ENCODE assay signal across 21 cellular contexts in genomic region chr6:44685213-44685612, GRCh38.
A peak's percentile ranks its signal among the peaks of the same experiment; 100 is the strongest.
DNase-seq lines count a peak whose midpoint lies in the region; ATAC-seq, FAIRE-seq and TF ChIP-seq lines count a peak whose summit lies in the region.
"Had no signal": no experiment of that assay in that cellular context is flagged by ENCODE, and none has a peak within 500 bp of the region (broad histone marks: within the 10 kb centered on the region; RNA-seq: fewer than 3 reads in every experiment).

No MANE protein-coding gene starts in this region.

- TF ChIP-seq EP300 in H1 (IDR thresholded peaks at IDR 0.05; ENCODE audit: borderline replicate concordance in 1 of 2, low read depth in 2 of 2, low read length in 2 of 2) (no peak), SK-N-SH (IDR thresholded peaks at IDR 0.05; ENCODE audit: borderline replicate concordance in 1 of 2, low read depth in 1 of 2, low read length in 1 of 2) (no peak)

- H4K91ac ChIP-seq in H1 (replicated peaks; ENCODE audit: insufficient read length, low read length), result peak overlapping the region; percentile 65
- peak overlapping the region; percentile 79 for H4K91ac ChIP-seq in trophoblast cell (ENCODE audit: low read depth, low read length)

- H3K18ac ChIP-seq in H1 (ENCODE audit: extremely low read depth, low read length), result no peak overlapping the region
- H3K18ac ChIP-seq in trophoblast cell (ENCODE audit: low read length), result no peak overlapping the region

- DNase-seq in HPDE6-E6E7 (ENCODE audit: extremely low spot score), result peak; percentile 58
- DNase-seq in RWPE2 (ENCODE audit: low spot score), result no peak
- no peak for DNase-seq in H1 (ENCODE audit: low read depth in 1 of 2, low spot score in 2 of 2)
- no peak for DNase-seq in trophoblast cell
- DNase-seq in NCI-H446 treated with DMSO at 0.1 percent for 48 hours (lab: John Stamatoyannopoulos, UW), result no peak
- no peak for DNase-seq in SK-N-SH
- DNase-seq: Calu3, DMS153, H7, Karpas-422, NCI-H1092 treated with DMSO at 0.1 percent for 48 hours, NCI-H1436, NCI-H187, NCI-H2081 treated with DMSO at 0.1 percent for 48 hours, NCI-H524 treated with DMSO at 0.1 percent for 48 hours, NCI-H774, PC-3, Right ventricle myocardium superior had no signal

- no peak overlapping the region for H4K5ac ChIP-seq in H1 (ENCODE audit: insufficient read length, low read depth, low read length)

- H3K79me1 ChIP-seq in H1 (ENCODE audit: low read depth, low read length), result no peaks in the 10 kb centered on the region
- H3K79me1 ChIP-seq in trophoblast cell (ENCODE audit: low read length), result peaks cover 2% of the 10 kb centered on the region

- H3K9me3 ChIP-seq in RWPE2 (ENCODE audit: severe bottlenecking), result no peaks in the 10 kb centered on the region
- H3K9me3 ChIP-seq in H1 (ENCODE audit: insufficient read depth in 2 of 2, low read depth in 1 of 2, low read length in 1 of 2), result no peaks in the 10 kb centered on the region; a peak in 1 of 4 replicates
- no peaks in the 10 kb centered on the region for H3K9me3 ChIP-seq in trophoblast cell (ENCODE audit: insufficient read depth, low read depth, low read length)
- no peaks in the 10 kb centered on the region for H3K9me3 ChIP-seq in SK-N-SH
- H3K9me3 ChIP-seq: SJSA1 had no signal

- TF ChIP-seq POLR2A in H1 (IDR thresholded peaks at IDR 0.05; ENCODE audit: control extremely low read depth in 1 of 2, low read depth in 2 of 2, low read length in 2 of 2), result no peak

- no peaks in the 10 kb centered on the region for H4K20me1 ChIP-seq in H1 (replicated peaks in 1 of 2; ENCODE audit: control insufficient read depth in 1 of 2, insufficient read depth in 2 of 2, low read length in 2 of 2)
- no peaks in the 10 kb centered on the region for H4K20me1 ChIP-seq in SK-N-SH (ENCODE audit: insufficient read depth)

- H2AK5ac ChIP-seq in H1 (ENCODE audit: low read depth, low read length) (no peak overlapping the region), trophoblast cell (ENCODE audit: low read length) (no peak overlapping the region)

- POLR2A ChIA-PET in H1 (lab: Charles Lee; ENCODE audit: partially characterized antibody), result no interaction called here
- POLR2A ChIA-PET in SK-N-SH (lab: Yijun Ruan, JAX), result no interaction called here

- CTCF ChIA-PET in H1 (lab: Charles Lee; ENCODE audit: partially characterized antibody), result interaction anchor here (0.7 to 1.4 kb wide), 3 partner anchors 17 to 95 kb away, joined by 3 to 5 read pairs (median 3); no protein-coding TSS in a partner anchor
- CTCF ChIA-PET in SK-N-SH (lab: Yijun Ruan, JAX), result interaction anchor here (0.8 kb wide), 1 partner anchor 30 kb away, joined by 4 read pairs; no protein-coding TSS in a partner anchor

- H3K27me3 ChIP-seq in RWPE2 (ENCODE audit: insufficient read depth, poor library complexity, severe bottlenecking), result no peaks in the 10 kb centered on the region
- H3K27me3 ChIP-seq in H1 (replicated peaks in 1 of 4; ENCODE audit: control insufficient read depth in 3 of 4, extremely low read depth in 1 of 4, insufficient read depth in 3 of 4, low read length in 3 of 4), result no peaks in the 10 kb centered on the region
- H3K27me3 ChIP-seq in trophoblast cell (ENCODE audit: insufficient read depth, low read length), result no peaks in the 10 kb centered on the region
- no peaks in the 10 kb centered on the region for H3K27me3 ChIP-seq in SK-N-SH (ENCODE audit: insufficient read depth)
- H3K27me3 ChIP-seq: SJSA1 had no signal

- H2BK15ac ChIP-seq in H1 (ENCODE audit: low read length), result no peak overlapping the region

- H3K9me2 ChIP-seq in SK-N-SH, result no peaks in the 10 kb centered on the region

- peaks cover 8% of the 10 kb centered on the region for H3K4me1 ChIP-seq in RWPE2 (ENCODE audit: insufficient read depth, poor library complexity, severe bottlenecking)
- no peaks in the 10 kb centered on the region for H3K4me1 ChIP-seq in H1 (replicated peaks in 1 of 4; ENCODE audit: control insufficient read depth in 3 of 4, insufficient read depth in 4 of 4, low read length in 3 of 4)
- peaks cover 1 to 2% of the 10 kb centered on the region in 2 experiments for H3K4me1 ChIP-seq in trophoblast cell (ENCODE audit: control insufficient read depth in 1 of 2, insufficient read depth in 2 of 2, low read length in 2 of 2)
- no peaks in the 10 kb centered on the region for H3K4me1 ChIP-seq in SK-N-SH (ENCODE audit: control insufficient read depth in 1 of 2, insufficient read depth in 2 of 2, low read depth in 1 of 2, low read length in 1 of 2)
- H3K4me1 ChIP-seq: SJSA1 had no signal

- peak overlapping the region; percentile 5 for H3K27ac ChIP-seq in RWPE2 (ENCODE audit: poor library complexity, severe bottlenecking)
- no peak overlapping the region for H3K27ac ChIP-seq in H1 (ENCODE audit: low read depth, low read length)
- no peak overlapping the region for H3K27ac ChIP-seq in trophoblast cell (ENCODE audit: low read depth, low read length)
- no peak overlapping the region for H3K27ac ChIP-seq in SK-N-SH (ENCODE audit: low read depth in 2 of 2, low read length in 1 of 2)
- H3K27ac ChIP-seq: SJSA1 had no signal

- no peak overlapping the region for H4K12ac ChIP-seq in trophoblast cell (ENCODE audit: low read depth, low read length)

- no peak overlapping the region for H2AFZ ChIP-seq in H1 (ENCODE audit: low read length)
- no peak overlapping the region for H2AFZ ChIP-seq in trophoblast cell (ENCODE audit: insufficient read depth, low read length, poor library complexity)
- H2AFZ ChIP-seq in SK-N-SH (ENCODE audit: low read depth), result no peak overlapping the region; the same call in 1 of the 2 replicates

- H3K36me3 ChIP-seq in RWPE2 (ENCODE audit: low read depth) (no peaks in the 10 kb centered on the region), H1 (ENCODE audit: control insufficient read depth in 2 of 4, insufficient read depth in 4 of 4, low read length in 3 of 4) (no peaks in the 10 kb centered on the region), trophoblast cell (ENCODE audit: control insufficient read depth in 1 of 2, insufficient read depth in 2 of 2, low read length in 2 of 2) (no peaks in the 10 kb centered on the region), SK-N-SH (replicated peaks in 1 of 2; ENCODE audit: control insufficient read depth in 1 of 2, insufficient read depth in 2 of 2, low read length in 1 of 2) (no peaks in the 10 kb centered on the region)
- H3K36me3 ChIP-seq: SJSA1 had no signal

- H2BK120ac ChIP-seq in H1 (replicated peaks; ENCODE audit: low read depth, low read length), result peak overlapping the region; percentile 47
- no peak overlapping the region for H2BK120ac ChIP-seq in trophoblast cell (ENCODE audit: insufficient read depth, low read length, poor library complexity)

- H4K8ac ChIP-seq in H1 (ENCODE audit: extremely low read depth, insufficient read depth, low read length), result no peak overlapping the region
- H4K8ac ChIP-seq in trophoblast cell (ENCODE audit: low read depth, low read length), result no peak overlapping the region

- no peak overlapping the region for H3K4me2 ChIP-seq in H1 (ENCODE audit: insufficient read depth in 1 of 2, low read depth in 2 of 2, low read length in 2 of 2)
- H3K4me2 ChIP-seq in trophoblast cell (ENCODE audit: low read length), result no peak overlapping the region
- H3K4me2 ChIP-seq in SK-N-SH, result no peak overlapping the region

- H3K23me2 ChIP-seq in H1 (ENCODE audit: low read depth, low read length), result no peaks in the 10 kb centered on the region

- ATAC-seq in RWPE2 (ENCODE audit: low read depth) (peak; percentile 83), GM18517 (IDR thresholded peaks at IDR 0.05; ENCODE audit: unreplicated experiment) (no peak)
- ATAC-seq: HepG2, PC-3 had no signal

- no peaks in the 10 kb centered on the region for H3F3A ChIP-seq in SK-N-SH (replicated peaks; ENCODE audit: insufficient read depth)

- H3K4me3 ChIP-seq in RWPE2 (ENCODE audit: severe bottlenecking) (no peak overlapping the region), H1 (ENCODE audit: extremely low read depth in 1 of 4, insufficient read depth in 2 of 4, low read depth in 3 of 4, low read length in 4 of 4) (no peak overlapping the region), trophoblast cell (ENCODE audit: low read depth, low read length) (no peak overlapping the region), SK-N-SH (ENCODE audit: low read depth in 2 of 2, low read length in 1 of 2) (no peak overlapping the region)
- H3K4me3 ChIP-seq: SJSA1 had no signal

- H3K79me2 ChIP-seq in H1 (ENCODE audit: control insufficient read depth in 1 of 2, insufficient read depth in 2 of 2, low read length in 2 of 2) (no peaks in the 10 kb centered on the region), trophoblast cell (ENCODE audit: control insufficient read depth, insufficient read depth, low read length, poor library complexity) (no peaks in the 10 kb centered on the region), SK-N-SH (ENCODE audit: insufficient read depth) (no peaks in the 10 kb centered on the region)

- TF ChIP-seq RAD21 in H1 (IDR thresholded peaks at IDR 0.05 in 1 of 2, conservative IDR thresholded peaks at IDR 0.05 in 1 of 2; ENCODE audit: low read depth in 2 of 2, low read length in 2 of 2), result no peak
- TF ChIP-seq RAD21 in SK-N-SH (IDR thresholded peaks at IDR 0.05; ENCODE audit: low read length), result no peak

- H2BK5ac ChIP-seq in H1 (ENCODE audit: low read depth, low read length) (peak overlapping the region; percentile 81; the same call in 1 of the 2 replicates), trophoblast cell (ENCODE audit: low read depth, low read length, poor library complexity) (no peak overlapping the region)

- H3K56ac ChIP-seq in H1 (replicated peaks; ENCODE audit: insufficient read length, low read depth, low read length), result no peak overlapping the region

- no peak overlapping the region for H3K23ac ChIP-seq in H1 (ENCODE audit: insufficient read length)
- H3K23ac ChIP-seq in trophoblast cell (ENCODE audit: low read length), result no peak overlapping the region

- WGBS in H1 (ENCODE audit: extremely low coverage in 1 of 2, insufficient coverage in 1 of 2, insufficient read length in 1 of 2, insufficient replicate concordance in 2 of 2, low coverage in 1 of 2, low lambda C conversion rate in 2 of 2, missing lambda C conversion rate in 1 of 2), 2 experiments, result 78% methylated on average over 2 of the region's 2 CpGs; no CpG with 5 or more reads in 1 of the 2 experiments
- WGBS in trophoblast cell (ENCODE audit: extremely low coverage, insufficient coverage, insufficient read length), result no CpG with 5 or more reads among the region's 2 CpGs
- WGBS in SK-N-SH (ENCODE audit: low lambda C conversion rate), result 58% methylated on average over 2 of the region's 2 CpGs

- no peak for FAIRE-seq in H1 (lab: Jason Lieb, UNC)
- FAIRE-seq: HepG2 had no signal

- TF ChIP-seq CTCF in RWPE2 (IDR thresholded peaks at IDR 0.05; ENCODE audit: poor library complexity, severe bottlenecking) (no peak), H1 (IDR thresholded peaks at IDR 0.05; ENCODE audit: control extremely low read depth in 1 of 3, insufficient read depth in 1 of 3, low read depth in 1 of 3, low read length in 3 of 3) (no peak), SK-N-SH (IDR thresholded peaks at IDR 0.05) (no peak)

- H3K9ac ChIP-seq in H1 (replicated peaks in 1 of 4; ENCODE audit: extremely low read depth in 1 of 4, low read depth in 3 of 4, low read length in 3 of 4) (no peak overlapping the region), trophoblast cell (ENCODE audit: low read length) (no peak overlapping the region), SK-N-SH (no peak overlapping the region)

- no peak overlapping the region for H3K14ac ChIP-seq in H1 (ENCODE audit: insufficient read length)
- no peak overlapping the region for H3K14ac ChIP-seq in trophoblast cell (ENCODE audit: low read length)

- no peak overlapping the region for H2BK12ac ChIP-seq in H1 (ENCODE audit: low read depth, low read length)
- no peak overlapping the region for H2BK12ac ChIP-seq in trophoblast cell (ENCODE audit: low read length)

- H2BK20ac ChIP-seq in H1 (ENCODE audit: low read length), result peak overlapping the region; percentile 72; the same call in 1 of the 2 replicates

- H3K4ac ChIP-seq in H1 (replicated peaks; ENCODE audit: insufficient read length, low read depth, low read length) (no peak overlapping the region), trophoblast cell (ENCODE audit: low read depth, low read length) (no peak overlapping the region)
